In genomic region chr2:158181171-158181570, GRCh38 we compare ENCODE assay signal across 15 cellular contexts.
"Had no signal": no experiment of that assay in that cellular context is flagged by ENCODE, and none has a peak within 500 bp of the region (broad histone marks: within the 10 kb centered on the region; RNA-seq: fewer than 3 reads in every experiment).

No MANE protein-coding gene starts in this region.

- DNase-seq: activated CD4-positive, alpha-beta T cell treated with anti-CD3 and anti-CD28 coated beads for 1 hour; activated CD4-positive, alpha-beta T cell treated with anti-CD3 and anti-CD28 coated beads, Interleukin-2, amount 50 U/mL, for 4 hours; activated naive CD4-positive, alpha-beta T cell treated with anti-CD3 and anti-CD28 coated beads, Interleukin-2, amount 10 ng/mL, durations not matched to agents 7 days and 5 days; activated T-cell treated with anti-CD3 and anti-CD28 coated beads, Interleukin-2, amount 50 U/mL, for 1 hour; endodermal cell; esophagus squamous epithelium; hippocampal formation; nucleus accumbens; stimulated activated CD4-positive, alpha-beta T cell treated with anti-CD3 and anti-CD28 coated beads, Interleukin-2, amount 100 ng/mL, for 48 hours; stimulated activated naive B cell treated with anti-CD40 and anti-IgM and Interleukin-4, amounts not matched to agents 10 μg/mL and 1 μg/mL and 100 μg/mL, for 72 hours; T-helper 9 cell had no signal

- H3K27ac ChIP-seq: ascending aorta, esophagus squamous epithelium, right atrium auricular region, tibial nerve, vagina had no signal
